ENCODE assay signal across 1 cellular context in genomic region chr3:107431298-107432012, GRCh38.
TF ChIP-seq lines count a peak whose summit lies in the region.

No MANE protein-coding gene starts in this region.

TF ChIP-seq in HepG2, 621 proteins besides CTCF, POLR2A, EP300 and RAD21 (continued from another document):
- TF ChIP-seq ZNF784 (CRISPR knock-in tag; IDR thresholded peaks at IDR 0.05; ENCODE audit: borderline replicate concordance) (peak; percentile 74; the same call in 1 of the 2 replicates), KDM5B (CRISPR knock-in tag; IDR thresholded peaks at IDR 0.05; ENCODE audit: borderline replicate concordance) (peak; percentile 42; the same call in 1 of the 2 replicates), KDM2A (CRISPR knock-in tag; IDR thresholded peaks at IDR 0.05; ENCODE audit: borderline replicate concordance, low read depth) (peak; percentile 40; the same call in 1 of the 2 replicates), CEBPG (CRISPR knock-in tag; IDR thresholded peaks at IDR 0.05) (no peak), ZNF737 (CRISPR knock-in tag; IDR thresholded peaks at IDR 0.05; ENCODE audit: borderline replicate concordance) (no peak), ZSCAN5A (CRISPR knock-in tag; IDR thresholded peaks at IDR 0.05; ENCODE audit: borderline replicate concordance) (no peak), POLR2AphosphoS5 (IDR thresholded peaks at IDR 0.05; ENCODE audit: low read depth, low read length) (no peak), ZNF138 (CRISPR knock-in tag; IDR thresholded peaks at IDR 0.05; ENCODE audit: low read depth) (no peak), ZFP36L1 (CRISPR knock-in tag; IDR thresholded peaks at IDR 0.05) (no peak), ZNF550 (CRISPR knock-in tag; IDR thresholded peaks at IDR 0.05; ENCODE audit: borderline replicate concordance) (no peak), NAIF1 (CRISPR knock-in tag; IDR thresholded peaks at IDR 0.05; ENCODE audit: borderline replicate concordance) (no peak), RORA (CRISPR knock-in tag; IDR thresholded peaks at IDR 0.05) (no peak), FOXK2 (IDR thresholded peaks at IDR 0.05) (no peak), SOX6 (IDR thresholded peaks at IDR 0.05) (no peak), SOX6 (CRISPR knock-in tag; IDR thresholded peaks at IDR 0.05) (peak; percentile 36; the same call in 1 of the 2 replicates), ETS1 (CRISPR knock-in tag; IDR thresholded peaks at IDR 0.05) (no peak), ZNF543 (CRISPR knock-in tag; IDR thresholded peaks at IDR 0.05) (0 out of 2 replicates have a peak, but pooled peaks have one; percentile 8), CHD4 (IDR thresholded peaks at IDR 0.05; ENCODE audit: borderline replicate concordance, low read length) (no peak), ZNF331 (CRISPR knock-in tag; IDR thresholded peaks at IDR 0.05) (0 out of 2 replicates have a peak, but pooled peaks have one; percentile 19), TAF1 (CRISPR knock-in tag; IDR thresholded peaks at IDR 0.05) (peak; percentile 39; the same call in 1 of the 2 replicates), POGK (CRISPR knock-in tag; conservative IDR thresholded peaks at IDR 0.05) (0 out of 2 replicates have a peak, but pooled peaks have one; percentile 56), ZNF556 (CRISPR knock-in tag; IDR thresholded peaks at IDR 0.05; ENCODE audit: borderline replicate concordance) (no peak), TGIF2 (CRISPR knock-in tag; IDR thresholded peaks at IDR 0.05) (no peak), ZBTB40 (IDR thresholded peaks at IDR 0.05) (no peak), ZBTB40 (CRISPR knock-in tag; IDR thresholded peaks at IDR 0.05) (no peak), ZNF614 (CRISPR knock-in tag; IDR thresholded peaks at IDR 0.05; ENCODE audit: borderline replicate concordance) (no peak), AGO2 (optimal IDR thresholded peaks at IDR 0.05; ENCODE audit: low read depth, low read length) (no peak), SP2 (CRISPR knock-in tag; IDR thresholded peaks at IDR 0.05) (no peak), YEATS4 (CRISPR knock-in tag; IDR thresholded peaks at IDR 0.05; ENCODE audit: borderline replicate concordance) (0 out of 2 replicates have a peak, but pooled peaks have one; percentile 26), ZNF432 (CRISPR knock-in tag; IDR thresholded peaks at IDR 0.05; ENCODE audit: borderline replicate concordance) (no peak), CSRNP2 (CRISPR knock-in tag; conservative IDR thresholded peaks at IDR 0.05; ENCODE audit: low read depth) (no peak)
